ENCODE assay signal across 39 cellular contexts in genomic region chr16:59201821-59202220, GRCh38.
"Had no signal": no experiment of that assay in that cellular context is flagged by ENCODE, and none has a peak within 500 bp of the region (broad histone marks: within the 10 kb centered on the region; RNA-seq: fewer than 3 reads in every experiment).

No MANE protein-coding gene starts in this region.

- H3K4me1 ChIP-seq: adrenal gland, body of pancreas, breast epithelium had no signal

- H3K36me3 ChIP-seq: adrenal gland, ascending aorta, brain microvascular endothelial cell, breast epithelium, cardiac muscle cell had no signal

- H3K4me3 ChIP-seq: adrenal gland, ascending aorta, body of pancreas, breast epithelium, cardiac muscle cell had no signal

- H3K9me3 Mint-ChIP-seq: activated naive CD4-positive, alpha-beta T cell treated with anti-CD3 and anti-CD28 coated beads for 36 hours; activated naive CD4-positive, alpha-beta T cell treated with anti-CD3 and anti-CD28 coated beads, Interleukin-2, amount 10 ng/mL, durations not matched to agents 7 days and 5 days; activated naive CD4-positive, alpha-beta T cell treated with anti-CD3 and anti-CD28 coated beads, Interleukin-2, amount 50 U/mL, for 24 hours; activated naive CD4-positive, alpha-beta T cell treated with anti-CD3 and anti-CD28 coated beads, Interleukin-2, amount 50 U/mL, for 72 hours; activated naive CD8-positive, alpha-beta T cell treated with anti-CD3 and anti-CD28 coated beads for 36 hours; activated naive CD8-positive, alpha-beta T cell treated with anti-CD3 and anti-CD28 coated beads, Interleukin-2, amount 10 ng/mL, durations not matched to agents 7 days and 5 days; activated naive CD8-positive, alpha-beta T cell treated with anti-CD3 and anti-CD28 coated beads, Interleukin-2, amount 50 U/mL, for 24 hours; activated T-cell treated with anti-CD3 and anti-CD28 coated beads, Interleukin-2, amount 50 U/mL, for 24 hours; activated T-cell treated with anti-CD3 and anti-CD28 coated beads, Interleukin-2, amount 50 U/mL, for 72 hours; activated T-helper 1 cell treated with anti-CD3 and anti-CD28 coated beads, Interleukin-12 subunit alpha, Interleukin-12 subunit beta, Interleukin-2, Interleukin-4 antibody, amounts not matched to agents 30 ng/mL and 10 ng/mL and 1 ng/mL, durations not matched to agents 14 hours and 24 hours and 36 hours; activated T-helper 2 cell treated with anti-CD3 and anti-CD28 coated beads, Interferon-gamma antibody, Interleukin-2, Interleukin-4, amounts not matched to agents 10 μg/mL and 5 μg/mL and 100 μg/mL, durations not matched to agents 14 hours and 24 hours and 36 hours; brain had no signal

- H3K27me3 Mint-ChIP-seq: activated naive CD4-positive, alpha-beta T cell treated with anti-CD3 and anti-CD28 coated beads, Interleukin-2, amount 10 ng/mL, durations not matched to agents 7 days and 5 days; activated naive CD4-positive, alpha-beta T cell treated with anti-CD3 and anti-CD28 coated beads, Interleukin-2, amount 50 U/mL, for 24 hours; activated naive CD8-positive, alpha-beta T cell; activated naive CD8-positive, alpha-beta T cell treated with anti-CD3 and anti-CD28 coated beads for 36 hours; activated naive CD8-positive, alpha-beta T cell treated with anti-CD3 and anti-CD28 coated beads, Interleukin-2, amount 10 ng/mL, durations not matched to agents 7 days and 5 days; activated naive CD8-positive, alpha-beta T cell treated with anti-CD3 and anti-CD28 coated beads, Interleukin-2, amount 50 U/mL, for 24 hours; activated T-cell treated with anti-CD3 and anti-CD28 coated beads, Interleukin-2, amount 50 U/mL, for 24 hours; activated T-helper 17 cell treated with anti-CD3 and anti-CD28 coated beads, Interleukin-2, amount 50 U/mL, for 72 hours; central memory CD8-positive, alpha-beta T cell had no signal

- ATAC-seq: activated naive CD4-positive, alpha-beta T cell treated with anti-CD3 and anti-CD28 coated beads, Interleukin-2, amount 50 U/mL, for 72 hours; activated naive CD8-positive, alpha-beta T cell treated with anti-CD3 and anti-CD28 coated beads, Interleukin-2, amount 50 U/mL, for 24 hours; activated T-cell treated with anti-CD3 and anti-CD28 coated beads, Interleukin-2, amount 50 U/mL, for 4 hours; activated T-cell treated with anti-CD3 and anti-CD28 coated beads, Interleukin-2, amount 50 U/mL, for 72 hours; activated T-helper 17 cell treated with anti-CD3 and anti-CD28 coated beads, Interleukin-2, amount 50 U/mL, for 72 hours; body of pancreas had no signal

- FAIRE-seq: astrocyte, bronchial epithelial cell had no signal

- H3K4me1 Mint-ChIP-seq: activated naive CD4-positive, alpha-beta T cell treated with anti-CD3 and anti-CD28 coated beads, Interleukin-2, amount 10 ng/mL, durations not matched to agents 7 days and 5 days; activated naive CD4-positive, alpha-beta T cell treated with anti-CD3 and anti-CD28 coated beads, Interleukin-2, amount 50 U/mL, for 24 hours; activated naive CD8-positive, alpha-beta T cell treated with anti-CD3 and anti-CD28 coated beads for 36 hours; activated naive CD8-positive, alpha-beta T cell treated with anti-CD3 and anti-CD28 coated beads, Interleukin-2, amount 10 ng/mL, durations not matched to agents 7 days and 5 days; activated naive CD8-positive, alpha-beta T cell treated with anti-CD3 and anti-CD28 coated beads, Interleukin-2, amount 50 U/mL, for 24 hours; activated T-helper 17 cell treated with anti-CD3 and anti-CD28 coated beads, Interleukin-2, amount 50 U/mL, for 72 hours; brain; central memory CD8-positive, alpha-beta T cell had no signal

- H3K4me3 Mint-ChIP-seq: activated naive CD4-positive, alpha-beta T cell treated with anti-CD3 and anti-CD28 coated beads for 36 hours; activated naive CD4-positive, alpha-beta T cell treated with anti-CD3 and anti-CD28 coated beads, Interleukin-2, amount 10 ng/mL, durations not matched to agents 7 days and 5 days; activated naive CD4-positive, alpha-beta T cell treated with anti-CD3 and anti-CD28 coated beads, Interleukin-2, amount 50 U/mL, for 24 hours; activated naive CD8-positive, alpha-beta T cell; activated naive CD8-positive, alpha-beta T cell treated with anti-CD3 and anti-CD28 coated beads for 36 hours; activated naive CD8-positive, alpha-beta T cell treated with anti-CD3 and anti-CD28 coated beads, Interleukin-2, amount 10 ng/mL, durations not matched to agents 7 days and 5 days; activated naive CD8-positive, alpha-beta T cell treated with anti-CD3 and anti-CD28 coated beads, Interleukin-2, amount 50 U/mL, for 24 hours; activated T-cell treated with anti-CD3 and anti-CD28 coated beads, Interleukin-2, amount 50 U/mL, for 24 hours; activated T-cell treated with anti-CD3 and anti-CD28 coated beads, Interleukin-2, amount 50 U/mL, for 4 hours; activated T-cell treated with anti-CD3 and anti-CD28 coated beads, Interleukin-2, amount 50 U/mL, for 72 hours; activated T-helper 1 cell treated with anti-CD3 and anti-CD28 coated beads, Interleukin-12 subunit alpha, Interleukin-12 subunit beta, Interleukin-2, Interleukin-4 antibody, amounts not matched to agents 30 ng/mL and 10 ng/mL and 1 ng/mL, durations not matched to agents 14 hours and 24 hours and 36 hours; activated T-helper 17 cell treated with anti-CD3 and anti-CD28 coated beads, Interleukin-2, amount 50 U/mL, for 72 hours; brain; central memory CD8-positive, alpha-beta T cell had no signal

- H3K36me3 Mint-ChIP-seq: activated naive CD4-positive, alpha-beta T cell treated with anti-CD3 and anti-CD28 coated beads, Interleukin-2, amount 10 ng/mL, durations not matched to agents 7 days and 5 days; activated naive CD4-positive, alpha-beta T cell treated with anti-CD3 and anti-CD28 coated beads, Interleukin-2, amount 50 U/mL, for 24 hours; activated naive CD4-positive, alpha-beta T cell treated with anti-CD3 and anti-CD28 coated beads, Interleukin-2, amount 50 U/mL, for 72 hours; activated naive CD8-positive, alpha-beta T cell; activated naive CD8-positive, alpha-beta T cell treated with anti-CD3 and anti-CD28 coated beads for 36 hours; activated naive CD8-positive, alpha-beta T cell treated with anti-CD3 and anti-CD28 coated beads, Interleukin-2, amount 10 ng/mL, durations not matched to agents 7 days and 5 days; brain had no signal

- H3K27me3 ChIP-seq: adrenal gland, ascending aorta, body of pancreas, brain microvascular endothelial cell, breast epithelium, cardiac muscle cell had no signal

- H3K27ac Mint-ChIP-seq: activated naive CD4-positive, alpha-beta T cell treated with anti-CD3 and anti-CD28 coated beads for 36 hours; activated naive CD4-positive, alpha-beta T cell treated with anti-CD3 and anti-CD28 coated beads, Interleukin-2, amount 10 ng/mL, durations not matched to agents 7 days and 5 days; activated naive CD4-positive, alpha-beta T cell treated with anti-CD3 and anti-CD28 coated beads, Interleukin-2, amount 50 U/mL, for 24 hours; activated naive CD4-positive, alpha-beta T cell treated with anti-CD3 and anti-CD28 coated beads, Interleukin-2, amount 50 U/mL, for 72 hours; activated naive CD8-positive, alpha-beta T cell; activated naive CD8-positive, alpha-beta T cell treated with anti-CD3 and anti-CD28 coated beads for 36 hours; activated naive CD8-positive, alpha-beta T cell treated with anti-CD3 and anti-CD28 coated beads, Interleukin-2, amount 10 ng/mL, durations not matched to agents 7 days and 5 days; activated naive CD8-positive, alpha-beta T cell treated with anti-CD3 and anti-CD28 coated beads, Interleukin-2, amount 50 U/mL, for 24 hours; activated T-cell treated with anti-CD3 and anti-CD28 coated beads, Interleukin-2, amount 50 U/mL, for 24 hours; activated T-cell treated with anti-CD3 and anti-CD28 coated beads, Interleukin-2, amount 50 U/mL, for 72 hours; activated T-helper 1 cell treated with anti-CD3 and anti-CD28 coated beads, Interleukin-12 subunit alpha, Interleukin-12 subunit beta, Interleukin-2, Interleukin-4 antibody, amounts not matched to agents 30 ng/mL and 10 ng/mL and 1 ng/mL, durations not matched to agents 14 hours and 24 hours and 36 hours; activated T-helper 17 cell treated with anti-CD3 and anti-CD28 coated beads, Interleukin-2, amount 50 U/mL, for 72 hours; activated T-helper 2 cell treated with anti-CD3 and anti-CD28 coated beads, Interferon-gamma antibody, Interleukin-2, Interleukin-4, amounts not matched to agents 10 μg/mL and 5 μg/mL and 100 μg/mL, durations not matched to agents 14 hours and 24 hours and 36 hours; brain had no signal

- H3K9me3 ChIP-seq: adrenal gland, ascending aorta, body of pancreas, breast epithelium had no signal

- H3K27ac ChIP-seq: adrenal gland, ascending aorta, body of pancreas, brain microvascular endothelial cell, breast epithelium, cardiac muscle cell had no signal

- DNase-seq: activated effector memory CD4-positive, alpha-beta T cell treated with anti-CD3 and anti-CD28 coated beads, Interleukin-2, amount 50 U/mL, for 16 hours; activated effector memory CD4-positive, alpha-beta T cell treated with Interleukin-2 at 50 U/mL for 16 hours; activated gamma-delta T cell; activated gamma-delta T cell treated with Interleukin-2 at 50 U/mL for 16 hours; activated naive CD4-positive, alpha-beta T cell; activated naive CD4-positive, alpha-beta T cell treated with anti-CD3 and anti-CD28 coated beads for 36 hours; activated naive CD4-positive, alpha-beta T cell treated with anti-CD3 and anti-CD28 coated beads, Interleukin-2, amount 10 ng/mL, durations not matched to agents 7 days and 5 days; activated naive CD4-positive, alpha-beta T cell treated with anti-CD3 and anti-CD28 coated beads, Interleukin-2, amount 50 U/mL, for 16 hours; activated naive CD4-positive, alpha-beta T cell treated with Interleukin-2 at 50 U/mL for 16 hours; activated naive CD8-positive, alpha-beta T cell treated with anti-CD3 and anti-CD28 coated beads for 36 hours; activated naive CD8-positive, alpha-beta T cell treated with anti-CD3 and anti-CD28 coated beads, Interleukin-2, amount 10 ng/mL, durations not matched to agents 7 days and 5 days; activated naive CD8-positive, alpha-beta T cell treated with anti-CD3 and anti-CD28 coated beads, Interleukin-2, amount 50 U/mL, for 24 hours; activated T-cell treated with anti-CD3 and anti-CD28 coated beads, Interleukin-2, amount 50 U/mL, for 24 hours; activated T-cell treated with anti-CD3 and anti-CD28 coated beads, Interleukin-2, amount 50 U/mL, for 4 hours; activated T-cell treated with anti-CD3 and anti-CD28 coated beads, Interleukin-2, amount 50 U/mL, for 48 hours; activated T-cell treated with anti-CD3 and anti-CD28 coated beads, Interleukin-2, amount 50 U/mL, for 72 hours; adrenal gland; amniotic stem cell; amygdala; anterior cingulate cortex; aorta; body of pancreas; brain microvascular endothelial cell; caudate nucleus; central memory CD4-positive, alpha-beta T cell; cerebellar nuclear complex had no signal
